13 cellular contexts compared by ENCODE assay signal in the genomic region with DNA sequence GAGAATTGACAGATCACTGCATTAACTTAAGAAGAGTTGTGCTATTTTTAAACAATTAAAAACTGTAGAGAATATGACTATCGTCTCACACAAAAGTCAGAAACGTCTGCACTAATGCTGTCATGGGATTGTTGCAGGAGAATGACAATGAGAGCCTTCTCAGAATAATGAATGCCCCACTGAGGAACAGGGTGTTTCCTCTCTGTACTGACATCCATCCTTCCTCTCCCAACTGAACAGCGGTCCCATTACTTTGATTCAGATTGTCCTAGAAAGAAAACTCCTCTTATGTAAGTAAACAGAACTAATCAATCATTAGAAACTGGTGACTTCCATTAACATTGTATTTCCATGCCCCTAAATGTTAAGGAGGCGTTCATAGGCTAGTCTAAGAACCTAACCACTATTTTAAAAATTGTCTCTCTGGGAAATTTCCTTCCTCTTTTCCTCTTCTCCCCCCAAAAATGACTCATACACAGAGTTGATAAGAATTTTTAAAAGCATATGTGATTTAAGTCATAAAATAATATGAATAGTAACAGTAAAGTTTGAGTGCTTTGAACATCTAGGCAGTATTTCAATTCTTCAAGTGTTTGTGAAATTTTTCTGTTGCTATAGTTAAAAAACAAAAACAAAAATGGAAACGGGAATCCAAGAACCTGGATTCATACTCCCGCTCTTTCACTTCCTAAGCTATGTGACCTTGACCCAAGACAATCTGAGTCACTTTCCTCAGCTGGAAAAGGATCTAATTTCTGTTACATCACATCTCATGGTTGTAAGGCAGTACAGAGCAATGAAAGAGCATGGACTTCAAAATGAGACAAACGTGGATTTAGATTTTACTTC. TPM values are rescaled to one million over a fixed set of nuclear protein-coding genes. Genes with fewer than 3 reads are reported as not detected.
DNase-seq lines count a peak whose midpoint lies in the region; TF ChIP-seq lines count a peak whose summit lies in the region.
"Had no signal": no experiment of that assay in that cellular context is flagged by ENCODE, and none has a peak within 500 bp of the region (broad histone marks: within the 10 kb centered on the region; RNA-seq: fewer than 3 reads in every experiment).

No MANE protein-coding gene starts in this region.

- DNase-seq in GM03348 (ENCODE audit: low spot score) (peak; percentile 62), RWPE1 (ENCODE audit: low spot score) (peak; percentile 68), fibroblast of pulmonary artery (ENCODE audit: low read depth) (peak; percentile 97), renal cortical epithelial cell (ENCODE audit: low read depth) (peak; percentile 87), glutamatergic neuron (no peak), GM19240 (ENCODE audit: insufficient read length, low spot score) (no peak)
- no peak for DNase-seq in activated CD4-positive, alpha-beta T cell treated with anti-CD3 and anti-CD28 coated beads, Interleukin-2, amount 50 U/mL, for 4 hours
- no peak for DNase-seq in activated CD4-positive, alpha-beta T cell treated with anti-CD3 and anti-CD28 coated beads, Interleukin-2, amount 10 ng/mL, durations not matched to agents 24 days and 14 days
- DNase-seq: activated CD4-positive, CD25-positive, alpha-beta regulatory T cell treated with anti-CD3 and anti-CD28 coated beads, Interleukin-2, amount 50 U/mL, for 72 hours; activated naive CD8-positive, alpha-beta T cell treated with anti-CD3 and anti-CD28 coated beads for 36 hours; gastrocnemius medialis; natural killer cell had no signal

- no peaks in the 10 kb centered on the region for H3K4me1 Mint-ChIP-seq in glutamatergic neuron (ENCODE audit: low read depth, unreplicated experiment)
- no peaks in the 10 kb centered on the region for H3K4me1 Mint-ChIP-seq in activated CD4-positive, alpha-beta T cell treated with anti-CD3 and anti-CD28 coated beads, Interleukin-2, amount 10 ng/mL, durations not matched to agents 24 days and 14 days
- H3K4me1 Mint-ChIP-seq: activated naive CD8-positive, alpha-beta T cell treated with anti-CD3 and anti-CD28 coated beads for 36 hours; natural killer cell had no signal

- no peaks in the 10 kb centered on the region for H3K36me3 Mint-ChIP-seq in glutamatergic neuron (ENCODE audit: unreplicated experiment)
- no peaks in the 10 kb centered on the region for H3K36me3 Mint-ChIP-seq in activated CD4-positive, alpha-beta T cell treated with anti-CD3 and anti-CD28 coated beads, Interleukin-2, amount 10 ng/mL, durations not matched to agents 24 days and 14 days (ENCODE audit: low read depth)
- H3K36me3 Mint-ChIP-seq: activated naive CD8-positive, alpha-beta T cell treated with anti-CD3 and anti-CD28 coated beads for 36 hours; natural killer cell; type B pancreatic cell had no signal

- H3K27me3 Mint-ChIP-seq in glutamatergic neuron (ENCODE audit: unreplicated experiment), result peaks cover 1% of the 10 kb centered on the region
- no peaks in the 10 kb centered on the region for H3K27me3 Mint-ChIP-seq in activated CD4-positive, alpha-beta T cell treated with anti-CD3 and anti-CD28 coated beads, Interleukin-2, amount 10 ng/mL, durations not matched to agents 24 days and 14 days
- H3K27me3 Mint-ChIP-seq: type B pancreatic cell had no signal

- H3K27ac Mint-ChIP-seq in glutamatergic neuron (ENCODE audit: unreplicated experiment), result no peak overlapping the region
- H3K27ac Mint-ChIP-seq in activated CD4-positive, alpha-beta T cell treated with anti-CD3 and anti-CD28 coated beads, Interleukin-2, amount 10 ng/mL, durations not matched to agents 24 days and 14 days, result no peak overlapping the region
- H3K27ac Mint-ChIP-seq: activated naive CD8-positive, alpha-beta T cell treated with anti-CD3 and anti-CD28 coated beads for 36 hours; natural killer cell; type B pancreatic cell had no signal

- TF ChIP-seq CTCF in RWPE1 (conservative IDR thresholded peaks at IDR 0.05; ENCODE audit: low read depth), result no peak
- no peak for TF ChIP-seq CTCF in fibroblast of pulmonary artery (IDR thresholded peaks at IDR 0.05; ENCODE audit: low read length, missing control alignments)
- no peak for TF ChIP-seq CTCF in glutamatergic neuron (IDR thresholded peaks at IDR 0.05; ENCODE audit: partially characterized antibody, unreplicated experiment)

- no peaks in the 10 kb centered on the region for H3K9me3 Mint-ChIP-seq in glutamatergic neuron (ENCODE audit: unreplicated experiment)
- no peaks in the 10 kb centered on the region for H3K9me3 Mint-ChIP-seq in activated CD4-positive, alpha-beta T cell treated with anti-CD3 and anti-CD28 coated beads, Interleukin-2, amount 10 ng/mL, durations not matched to agents 24 days and 14 days
- H3K9me3 Mint-ChIP-seq: activated naive CD8-positive, alpha-beta T cell treated with anti-CD3 and anti-CD28 coated beads for 36 hours; type B pancreatic cell had no signal

- intact Hi-C loops in activated CD4-positive, alpha-beta T cell treated with anti-CD3 and anti-CD28 coated beads, Interleukin-2, amount 10 ng/mL, durations not matched to agents 24 days and 14 days (cut with micrococcal nuclease), result no loop called here

- H3K4me3 ChIP-seq in fibroblast of pulmonary artery (replicated peaks; ENCODE audit: low read depth, low read length), result no peak overlapping the region
- H3K4me3 ChIP-seq: gastrocnemius medialis had no signal

- no peak overlapping the region for H3K4me3 Mint-ChIP-seq in glutamatergic neuron (ENCODE audit: unreplicated experiment)
- H3K4me3 Mint-ChIP-seq in activated CD4-positive, alpha-beta T cell treated with anti-CD3 and anti-CD28 coated beads, Interleukin-2, amount 10 ng/mL, durations not matched to agents 24 days and 14 days, result no peak overlapping the region
- H3K4me3 Mint-ChIP-seq: activated naive CD8-positive, alpha-beta T cell treated with anti-CD3 and anti-CD28 coated beads for 36 hours; natural killer cell; type B pancreatic cell had no signal

- POLR2A ChIA-PET in RWPE1 (lab: Yijun Ruan, JAX; ENCODE audit: low non-redundant PET), result no interaction called here

- CTCF ChIA-PET in RWPE1 (lab: Yijun Ruan, JAX), result interaction anchor here (0.7 to 0.9 kb wide), 2 partner anchors 12 to 220 kb away, joined by 3 to 6 read pairs; no protein-coding TSS in a partner anchor

- no peak overlapping the region for H3K27ac ChIP-seq in RWPE1
- H3K27ac ChIP-seq: gastrocnemius medialis had no signal

RNA-seq across cellular contexts. Expression of a gene that starts 12.7 kb away (rescaled TPM):
- total RNA-seq in renal cortical epithelial cell, result 25.4 and 198 TPM in 2 replicates
- total RNA-seq in glutamatergic neuron (ENCODE audit: unreplicated experiment), result 0.29 TPM
- not detected in 2 replicates for total RNA-seq in activated CD4-positive, alpha-beta T cell treated with anti-CD3 and anti-CD28 coated beads, Interleukin-2, amount 10 ng/mL, durations not matched to agents 24 days and 14 days
- total RNA-seq: gastrocnemius medialis had no signal

Comparison
In these comparisons a context has a peak if more than half of its experiments do, and no peak if none do; other contexts are left out.
1. DNase-seq: peak in GM03348 (single experiment), RWPE1 (single experiment), fibroblast of pulmonary artery (single experiment) and renal cortical epithelial cell (single experiment); none in activated CD4-positive, alpha-beta T cell treated with anti-CD3 and anti-CD28 coated beads, Interleukin-2, amount 50 U/mL, for 4 hours (0 of 2), glutamatergic neuron (single experiment), activated CD4-positive, alpha-beta T cell treated with anti-CD3 and anti-CD28 coated beads, Interleukin-2, amount 10 ng/mL, durations not matched to agents 24 days and 14 days (single experiment) and GM19240 (single experiment).
2. RNA of a gene that starts 12.7 kb away (total RNA-seq): 25.4 to 198 TPM in renal cortical epithelial cell; 0.29 TPM in glutamatergic neuron (single experiment) and not detected in activated CD4-positive, alpha-beta T cell treated with anti-CD3 and anti-CD28 coated beads, Interleukin-2, amount 10 ng/mL, durations not matched to agents 24 days and 14 days; every median in the first group is over 10 times any median in the second.